Comparison of ENCODE assay signal across 21 cellular contexts in genomic region chr12:131618303-131618658, GRCh38.
DNase-seq lines count a peak whose midpoint lies in the region; ATAC-seq and TF ChIP-seq lines count a peak whose summit lies in the region.
"Had no signal": no experiment of that assay in that cellular context is flagged by ENCODE, and none has a peak within 500 bp of the region (broad histone marks: within the 10 kb centered on the region; RNA-seq: fewer than 3 reads in every experiment).

No MANE protein-coding gene starts in this region.

- peaks cover 2% of the 10 kb centered on the region for H3K27me3 Mint-ChIP-seq in neural crest cell (ENCODE audit: low read depth)
- H3K27me3 Mint-ChIP-seq: activated naive CD8-positive, alpha-beta T cell treated with anti-CD3 and anti-CD28 coated beads, Interleukin-2, amount 10 ng/mL, durations not matched to agents 7 days and 5 days had no signal

- no peak overlapping the region for H3K9ac ChIP-seq in HCT116 (ENCODE audit: low read length)

- H3K27ac ChIP-seq in HCT116 (ENCODE audit: low read depth, low read length) = no peak overlapping the region
- no peak overlapping the region for H3K27ac ChIP-seq in brain microvascular endothelial cell
- no peak overlapping the region for H3K27ac ChIP-seq in substantia nigra (ENCODE audit: low read depth, low read length, poor library complexity, severe bottlenecking)
- H3K27ac ChIP-seq: 22Rv1, neutrophil, sigmoid colon, testis had no signal

- peaks cover 17% of the 10 kb centered on the region for H3K27me3 ChIP-seq in HCT116 (ENCODE audit: insufficient read depth, low read length)
- H3K27me3 ChIP-seq in brain microvascular endothelial cell (replicated peaks) = no peaks in the 10 kb centered on the region
- H3K27me3 ChIP-seq: testis had no signal

- no peak overlapping the region for H3K4me3 Mint-ChIP-seq in neural crest cell
- H3K4me3 Mint-ChIP-seq: activated naive CD8-positive, alpha-beta T cell treated with anti-CD3 and anti-CD28 coated beads, Interleukin-2, amount 10 ng/mL, durations not matched to agents 7 days and 5 days; activated T-cell treated with anti-CD3 and anti-CD28 coated beads, Interleukin-2, amount 50 U/mL, for 4 hours; immature natural killer cell had no signal

- ATAC-seq in HCT116 = no peak
- ATAC-seq: activated T-cell treated with anti-CD3 and anti-CD28 coated beads, Interleukin-2, amount 50 U/mL, for 4 hours had no signal

- peak; percentile 4 for DNase-seq in DMS 273 (lab: John Stamatoyannopoulos, UW; ENCODE audit: unreplicated experiment)
- no peak for DNase-seq in DMS 273 treated with DMSO at 0.1 percent for 48 hours (lab: John Stamatoyannopoulos, UW)
- no peak for DNase-seq in HCT116 (ENCODE audit: low read depth, low spot score)
- peak; percentile 14 for DNase-seq in brain microvascular endothelial cell
- DNase-seq in neural crest cell (ENCODE audit: low read depth, low spot score) = peak; percentile 43
- no peak for DNase-seq in NCI-H2029 treated with DMSO at 0.1 percent for 48 hours (lab: John Stamatoyannopoulos, UW)
- no peak for DNase-seq in substantia nigra (lab: John Stamatoyannopoulos, UW)
- no peak for DNase-seq in nucleus accumbens (lab: John Stamatoyannopoulos, UW)
- DNase-seq: activated CD4-positive, alpha-beta T cell treated with anti-CD3 and anti-CD28 coated beads, Interleukin-2, amount 50 U/mL, for 1 hour; activated naive CD8-positive, alpha-beta T cell treated with anti-CD3 and anti-CD28 coated beads, Interleukin-2, amount 10 ng/mL, durations not matched to agents 7 days and 5 days; activated T-cell treated with anti-CD3 and anti-CD28 coated beads, Interleukin-2, amount 50 U/mL, for 4 hours; cerebellar nuclear complex; immature natural killer cell; NCI-H226; SIG-M5; sigmoid colon; stimulated activated CD4-positive, alpha-beta T cell treated with anti-CD3 and anti-CD28 coated beads, Interleukin-4, amount 100 ng/mL, for 1 hour; stimulated activated CD8-positive, alpha-beta memory T cell treated with anti-CD3 and anti-CD28 coated beads, Interleukin-4, amount 100 ng/mL, for 48 hours; testis had no signal

- TF ChIP-seq CTCF in HCT116 (IDR thresholded peaks at IDR 0.05 in 2 of 3, conservative IDR thresholded peaks at IDR 0.05 in 1 of 3; ENCODE audit: borderline replicate concordance in 1 of 3, insufficient read depth in 1 of 3, low read depth in 2 of 3, low read length in 2 of 3) (no peak), brain microvascular endothelial cell (IDR thresholded peaks at IDR 0.05; ENCODE audit: low read depth, low read length, missing control alignments) (no peak), neural crest cell (conservative IDR thresholded peaks at IDR 0.05) (no peak)

- no peaks in the 10 kb centered on the region for H3K36me3 Mint-ChIP-seq in neural crest cell (ENCODE audit: low read depth)
- H3K36me3 Mint-ChIP-seq: activated naive CD8-positive, alpha-beta T cell treated with anti-CD3 and anti-CD28 coated beads, Interleukin-2, amount 10 ng/mL, durations not matched to agents 7 days and 5 days; immature natural killer cell had no signal

- H3K79me2 ChIP-seq in HCT116 (ENCODE audit: insufficient read depth, low read length) = no peaks in the 10 kb centered on the region

- no peak for TF ChIP-seq POLR2A in HCT116 (IDR thresholded peaks at IDR 0.05; ENCODE audit: borderline replicate concordance, extremely low read depth, insufficient read depth, insufficient read length)

- peaks cover 51% of the 10 kb centered on the region for H3K4me1 Mint-ChIP-seq in neural crest cell
- H3K4me1 Mint-ChIP-seq: activated naive CD8-positive, alpha-beta T cell treated with anti-CD3 and anti-CD28 coated beads, Interleukin-2, amount 10 ng/mL, durations not matched to agents 7 days and 5 days; immature natural killer cell had no signal

- H3K9me3 Mint-ChIP-seq in neural crest cell = no peaks in the 10 kb centered on the region
- H3K9me3 Mint-ChIP-seq: activated naive CD8-positive, alpha-beta T cell treated with anti-CD3 and anti-CD28 coated beads, Interleukin-2, amount 10 ng/mL, durations not matched to agents 7 days and 5 days; activated T-cell treated with anti-CD3 and anti-CD28 coated beads, Interleukin-2, amount 50 U/mL, for 4 hours; immature natural killer cell had no signal

- in situ Hi-C loops in brain microvascular endothelial cell (cut with HindIII; ENCODE audit: low pct_ligation_motif_present, low sequenced_read_pairs) = no loop called here

- TF ChIP-seq RAD21 in HCT116 (IDR thresholded peaks at IDR 0.05; ENCODE audit: low read depth) = no peak

- RAD21 ChIA-PET in HCT116 (lab: Charles Lee; ENCODE audit: low non-redundant PET in 1 of 2, low total read pairs in 2 of 2, uncharacterized antibody in 2 of 2, unreplicated experiment in 2 of 2) = no interaction called here

- CTCF ChIA-PET in HCT116 (lab: Charles Lee) = no interaction called here

- no peaks in the 10 kb centered on the region for H3K36me3 ChIP-seq in HCT116 (ENCODE audit: control insufficient read depth in 1 of 2, insufficient read depth in 2 of 2, low read length in 2 of 2)
- no peaks in the 10 kb centered on the region for H3K36me3 ChIP-seq in brain microvascular endothelial cell (replicated peaks)
- H3K36me3 ChIP-seq: neutrophil, sigmoid colon had no signal

- no peak overlapping the region for H2AFZ ChIP-seq in HCT116 (ENCODE audit: low read depth, low read length, poor library complexity, severe bottlenecking)

- intact Hi-C loops in HCT116 (cut with micrococcal nuclease) = no loop called here

- no peak overlapping the region for H3K4me3 ChIP-seq in HCT116 (replicated peaks in 1 of 2; ENCODE audit: low read depth in 1 of 2, low read length in 2 of 2)
- no peak overlapping the region for H3K4me3 ChIP-seq in brain microvascular endothelial cell (ENCODE audit: low read depth, low read length)
- H3K4me3 ChIP-seq: sigmoid colon, testis had no signal

- POLR2A ChIA-PET in HCT116 (lab: Charles Lee) = no interaction called here

- H3K9me2 ChIP-seq in HCT116 (ENCODE audit: insufficient read depth) = no peaks in the 10 kb centered on the region

- no peaks in the 10 kb centered on the region for H3K9me3 ChIP-seq in HCT116 (ENCODE audit: control insufficient read depth in 1 of 2, insufficient read depth in 1 of 2, low read depth in 1 of 2, low read length in 2 of 2)
- H3K9me3 ChIP-seq: neutrophil, sigmoid colon, testis had no signal

- H3K4me2 ChIP-seq in HCT116 (ENCODE audit: low read length) = no peak overlapping the region

- H4K20me1 ChIP-seq in HCT116 (ENCODE audit: insufficient read depth) = no peaks in the 10 kb centered on the region

- no peak overlapping the region for H3K27ac Mint-ChIP-seq in neural crest cell (ENCODE audit: unreplicated experiment)
- H3K27ac Mint-ChIP-seq: activated naive CD8-positive, alpha-beta T cell treated with anti-CD3 and anti-CD28 coated beads, Interleukin-2, amount 10 ng/mL, durations not matched to agents 7 days and 5 days; immature natural killer cell had no signal

- no peaks in the 10 kb centered on the region for H3K4me1 ChIP-seq in HCT116 (ENCODE audit: control insufficient read depth in 1 of 2, insufficient read depth in 2 of 2, low read length in 2 of 2)
- H3K4me1 ChIP-seq: sigmoid colon had no signal

- no TSS peak for BruUV-seq in HCT116 (replicated peaks; lab: Mats Ljungman, UMichigan)

TF ChIP-seq in HCT116, 20 proteins besides CTCF, POLR2A, EP300 and RAD21:
- TF ChIP-seq TCF7L2 (IDR thresholded peaks at IDR 0.05; ENCODE audit: borderline replicate concordance, extremely low read depth, insufficient read depth, insufficient read length) = no peak
- TF ChIP-seq, protein P1, sequence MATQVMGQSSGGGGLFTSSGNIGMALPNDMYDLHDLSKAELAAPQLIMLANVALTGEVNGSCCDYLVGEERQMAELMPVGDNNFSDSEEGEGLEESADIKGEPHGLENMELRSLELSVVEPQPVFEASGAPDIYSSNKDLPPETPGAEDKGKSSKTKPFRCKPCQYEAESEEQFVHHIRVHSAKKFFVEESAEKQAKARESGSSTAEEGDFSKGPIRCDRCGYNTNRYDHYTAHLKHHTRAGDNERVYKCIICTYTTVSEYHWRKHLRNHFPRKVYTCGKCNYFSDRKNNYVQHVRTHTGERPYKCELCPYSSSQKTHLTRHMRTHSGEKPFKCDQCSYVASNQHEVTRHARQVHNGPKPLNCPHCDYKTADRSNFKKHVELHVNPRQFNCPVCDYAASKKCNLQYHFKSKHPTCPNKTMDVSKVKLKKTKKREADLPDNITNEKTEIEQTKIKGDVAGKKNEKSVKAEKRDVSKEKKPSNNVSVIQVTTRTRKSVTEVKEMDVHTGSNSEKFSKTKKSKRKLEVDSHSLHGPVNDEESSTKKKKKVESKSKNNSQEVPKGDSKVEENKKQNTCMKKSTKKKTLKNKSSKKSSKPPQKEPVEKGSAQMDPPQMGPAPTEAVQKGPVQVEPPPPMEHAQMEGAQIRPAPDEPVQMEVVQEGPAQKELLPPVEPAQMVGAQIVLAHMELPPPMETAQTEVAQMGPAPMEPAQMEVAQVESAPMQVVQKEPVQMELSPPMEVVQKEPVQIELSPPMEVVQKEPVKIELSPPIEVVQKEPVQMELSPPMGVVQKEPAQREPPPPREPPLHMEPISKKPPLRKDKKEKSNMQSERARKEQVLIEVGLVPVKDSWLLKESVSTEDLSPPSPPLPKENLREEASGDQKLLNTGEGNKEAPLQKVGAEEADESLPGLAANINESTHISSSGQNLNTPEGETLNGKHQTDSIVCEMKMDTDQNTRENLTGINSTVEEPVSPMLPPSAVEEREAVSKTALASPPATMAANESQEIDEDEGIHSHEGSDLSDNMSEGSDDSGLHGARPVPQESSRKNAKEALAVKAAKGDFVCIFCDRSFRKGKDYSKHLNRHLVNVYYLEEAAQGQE (IDR thresholded peaks at IDR 0.05; ENCODE audit: low read depth) = peak; percentile 61
TF ChIP-seq in HCT116: peak in this region for 1.

Comparison
In these comparisons a context has a peak if more than half of its experiments do, and no peak if none do; other contexts are left out.
1. DNase-seq: peak in DMS 273 (single experiment), brain microvascular endothelial cell (single experiment) and neural crest cell (single experiment); none in DMS 273 treated with DMSO at 0.1 percent for 48 hours (single experiment), HCT116 (single experiment), NCI-H2029 treated with DMSO at 0.1 percent for 48 hours (single experiment), substantia nigra (0 of 49) and nucleus accumbens (0 of 56).